ENCODE assay signal across 16 cellular contexts in genomic region chr6:14968056-14968643, GRCh38.
"Had no signal": no experiment of that assay in that cellular context is flagged by ENCODE, and none has a peak within 500 bp of the region (broad histone marks: within the 10 kb centered on the region; RNA-seq: fewer than 3 reads in every experiment).

No MANE protein-coding gene starts in this region.

- H3K36me3 Mint-ChIP-seq: activated naive CD4-positive, alpha-beta T cell treated with anti-CD3 and anti-CD28 coated beads, Interleukin-2, amount 10 ng/mL, durations not matched to agents 7 days and 5 days; type B pancreatic cell had no signal

- H3K4me3 Mint-ChIP-seq: activated naive CD4-positive, alpha-beta T cell treated with anti-CD3 and anti-CD28 coated beads, Interleukin-2, amount 10 ng/mL, durations not matched to agents 7 days and 5 days; nephron; type B pancreatic cell had no signal

- H3K27ac Mint-ChIP-seq: activated naive CD4-positive, alpha-beta T cell treated with anti-CD3 and anti-CD28 coated beads, Interleukin-2, amount 10 ng/mL, durations not matched to agents 7 days and 5 days; activated T-helper 2 cell treated with anti-CD3 and anti-CD28 coated beads, Interferon-gamma antibody, Interleukin-2, Interleukin-4, amounts not matched to agents 10 μg/mL and 5 μg/mL and 100 μg/mL, durations not matched to agents 14 hours and 24 hours and 36 hours; nephron; type B pancreatic cell had no signal

- H3K4me1 Mint-ChIP-seq: activated naive CD4-positive, alpha-beta T cell treated with anti-CD3 and anti-CD28 coated beads, Interleukin-2, amount 10 ng/mL, durations not matched to agents 7 days and 5 days had no signal

- H3K4me3 ChIP-seq: adrenal gland, colonic mucosa, gastroesophageal sphincter, left ventricle myocardium inferior, psoas muscle, suprapubic skin had no signal

- H3K27me3 Mint-ChIP-seq: activated naive CD4-positive, alpha-beta T cell treated with anti-CD3 and anti-CD28 coated beads, Interleukin-2, amount 10 ng/mL, durations not matched to agents 7 days and 5 days; type B pancreatic cell had no signal

- H3K27ac ChIP-seq: adrenal gland, colonic mucosa, gastroesophageal sphincter, left ventricle myocardium inferior, psoas muscle, suprapubic skin had no signal

- H3K36me3 ChIP-seq: adrenal gland, colonic mucosa, gastroesophageal sphincter, left ventricle myocardium inferior, suprapubic skin had no signal

- H3K27me3 ChIP-seq: adrenal gland, colonic mucosa, gastroesophageal sphincter, suprapubic skin had no signal

- ATAC-seq: gastroesophageal sphincter; psoas muscle; sciatic nerve; stimulated activated naive CD8-positive, alpha-beta T cell treated with anti-CD3 and anti-CD28 coated beads, Interleukin-15, Interleukin-2, amounts not matched to agents 100 U/mL and 50 U/mL, for 24 hours had no signal

- H3K9me3 ChIP-seq: adrenal gland, colonic mucosa, psoas muscle, suprapubic skin had no signal

- DNase-seq: activated CD4-positive, alpha-beta T cell treated with anti-CD3 and anti-CD28 coated beads, Interleukin-2, amount 50 U/mL, for 1 hour; activated naive CD4-positive, alpha-beta T cell treated with anti-CD3 and anti-CD28 coated beads, Interleukin-2, amount 10 ng/mL, durations not matched to agents 7 days and 5 days; colonic mucosa; effector CD8-positive, alpha-beta T cell; left ventricle myocardium inferior; mesendoderm; psoas muscle; stimulated activated CD4-positive, alpha-beta T cell treated with anti-CD3 and anti-CD28 coated beads, Interleukin-2, amount 100 ng/mL, for 24 hours; stimulated activated naive CD8-positive, alpha-beta T cell treated with anti-CD3 and anti-CD28 coated beads, Interleukin-15, Interleukin-2, amounts not matched to agents 100 U/mL and 50 U/mL, for 24 hours had no signal

- H3K4me1 ChIP-seq: adrenal gland, colonic mucosa, gastroesophageal sphincter, left ventricle myocardium inferior, psoas muscle, suprapubic skin had no signal
